Comparison of ENCODE assay signal across 13 cellular contexts in genomic region chr1:19728413-19729145, GRCh38.
"Had no signal": no experiment of that assay in that cellular context is flagged by ENCODE, and none has a peak within 500 bp of the region (broad histone marks: within the 10 kb centered on the region; RNA-seq: fewer than 3 reads in every experiment).

No MANE protein-coding gene starts in this region.

- DNase-seq: activated CD4-positive, alpha-beta T cell treated with anti-CD3 and anti-CD28 coated beads, Interleukin-2, amount 10 ng/mL, durations not matched to agents 24 days and 14 days; activated CD4-positive, CD25-positive, alpha-beta regulatory T cell; activated CD8-positive, alpha-beta memory T cell treated with anti-CD3 and anti-CD28 coated beads for 24 hours; activated naive CD4-positive, alpha-beta T cell treated with anti-CD3 and anti-CD28 coated beads for 36 hours; activated naive CD8-positive, alpha-beta T cell treated with anti-CD3 and anti-CD28 coated beads, Interleukin-2, amount 50 U/mL, for 24 hours; stimulated activated CD4-positive, alpha-beta T cell treated with anti-CD3 and anti-CD28 coated beads, Interleukin-1b, Interleukin-23, amount 100 ng/mL, for 48 hours; stimulated activated naive CD8-positive, alpha-beta T cell treated with anti-CD3 and anti-CD28 coated beads, Interleukin-15, amount 100 ng/mL, for 72 hours; T-helper 2 cell; uterus had no signal

- H3K9me3 ChIP-seq: uterus had no signal

- H3K36me3 ChIP-seq: cardiac muscle cell, uterus had no signal

- H3K9me3 Mint-ChIP-seq: activated naive CD8-positive, alpha-beta T cell treated with anti-CD3 and anti-CD28 coated beads, Interleukin-2, amount 50 U/mL, for 24 hours had no signal

- H3K27me3 Mint-ChIP-seq: activated CD4-positive, alpha-beta T cell treated with anti-CD3 and anti-CD28 coated beads, Interleukin-2, amount 10 ng/mL, durations not matched to agents 24 days and 14 days; activated naive CD8-positive, alpha-beta T cell treated with anti-CD3 and anti-CD28 coated beads, Interleukin-2, amount 50 U/mL, for 24 hours; stimulated activated naive CD8-positive, alpha-beta T cell treated with anti-CD3 and anti-CD28 coated beads, Interleukin-15, amount 100 ng/mL, for 72 hours had no signal

- H3K27me3 ChIP-seq: cardiac muscle cell, uterus had no signal

- H3K27ac Mint-ChIP-seq: activated CD4-positive, alpha-beta T cell treated with anti-CD3 and anti-CD28 coated beads, Interleukin-2, amount 10 ng/mL, durations not matched to agents 24 days and 14 days; activated naive CD4-positive, alpha-beta T cell treated with anti-CD3 and anti-CD28 coated beads for 36 hours; activated naive CD8-positive, alpha-beta T cell treated with anti-CD3 and anti-CD28 coated beads, Interleukin-2, amount 50 U/mL, for 24 hours; nephron; stimulated activated naive CD8-positive, alpha-beta T cell treated with anti-CD3 and anti-CD28 coated beads, Interleukin-15, amount 100 ng/mL, for 72 hours had no signal

- H3K4me3 ChIP-seq: cardiac muscle cell, coronary artery, uterus had no signal

- H3K27ac ChIP-seq: cardiac muscle cell, coronary artery, uterus had no signal

- H3K4me3 Mint-ChIP-seq: activated CD4-positive, alpha-beta T cell treated with anti-CD3 and anti-CD28 coated beads, Interleukin-2, amount 10 ng/mL, durations not matched to agents 24 days and 14 days; activated naive CD4-positive, alpha-beta T cell treated with anti-CD3 and anti-CD28 coated beads for 36 hours; activated naive CD8-positive, alpha-beta T cell treated with anti-CD3 and anti-CD28 coated beads, Interleukin-2, amount 50 U/mL, for 24 hours; nephron; stimulated activated naive CD8-positive, alpha-beta T cell treated with anti-CD3 and anti-CD28 coated beads, Interleukin-15, amount 100 ng/mL, for 72 hours had no signal

- H3K4me1 Mint-ChIP-seq: activated CD4-positive, alpha-beta T cell treated with anti-CD3 and anti-CD28 coated beads, Interleukin-2, amount 10 ng/mL, durations not matched to agents 24 days and 14 days; activated naive CD8-positive, alpha-beta T cell treated with anti-CD3 and anti-CD28 coated beads, Interleukin-2, amount 50 U/mL, for 24 hours; stimulated activated naive CD8-positive, alpha-beta T cell treated with anti-CD3 and anti-CD28 coated beads, Interleukin-15, amount 100 ng/mL, for 72 hours had no signal

- ATAC-seq: activated naive CD8-positive, alpha-beta T cell treated with anti-CD3 and anti-CD28 coated beads, Interleukin-2, amount 50 U/mL, for 24 hours; esophagus mucosa; stimulated activated naive CD8-positive, alpha-beta T cell treated with anti-CD3 and anti-CD28 coated beads, Interleukin-15, amount 100 ng/mL, for 72 hours had no signal

- H3K4me1 ChIP-seq: uterus had no signal
